In genomic region chr2:141455877-141456276, GRCh38 we compare ENCODE assay signal across 2 cellular contexts.
TF ChIP-seq lines count a peak whose summit lies in the region.

No MANE protein-coding gene starts in this region.

TF ChIP-seq in SK-N-SH treated with all-trans-retinoic acid at 6 μM for 48 hours, 23 proteins besides CTCF, POLR2A, EP300 and RAD21:
- TF ChIP-seq TSHZ2 (CRISPR knock-in tag; IDR thresholded peaks at IDR 0.05) (no peak), POU6F1 (CRISPR knock-in tag; IDR thresholded peaks at IDR 0.05; ENCODE audit: borderline replicate concordance, low read depth) (no peak), ESRRG (CRISPR knock-in tag; IDR thresholded peaks at IDR 0.05) (no peak), ZNF8 (CRISPR knock-in tag; IDR thresholded peaks at IDR 0.05) (no peak), ZC3H10 (CRISPR knock-in tag; IDR thresholded peaks at IDR 0.05) (no peak), PPARA (CRISPR knock-in tag; IDR thresholded peaks at IDR 0.05; ENCODE audit: borderline replicate concordance) (no peak), OSR1 (CRISPR knock-in tag; IDR thresholded peaks at IDR 0.05) (no peak), GLIS3 (CRISPR knock-in tag; IDR thresholded peaks at IDR 0.05) (no peak), ZFP3 (CRISPR knock-in tag; IDR thresholded peaks at IDR 0.05) (no peak), CREB5 (CRISPR knock-in tag; IDR thresholded peaks at IDR 0.05; ENCODE audit: low read depth) (no peak), ZNF70 (CRISPR knock-in tag; IDR thresholded peaks at IDR 0.05) (no peak), RARB (CRISPR knock-in tag; IDR thresholded peaks at IDR 0.05) (no peak), CSDC2 (CRISPR knock-in tag; IDR thresholded peaks at IDR 0.05) (no peak), TOX (CRISPR knock-in tag; IDR thresholded peaks at IDR 0.05; ENCODE audit: borderline replicate concordance) (no peak), SNAI2 (CRISPR knock-in tag; IDR thresholded peaks at IDR 0.05) (no peak), ZNF565 (CRISPR knock-in tag; conservative IDR thresholded peaks at IDR 0.05; ENCODE audit: low read depth) (no peak), CSRNP3 (CRISPR knock-in tag; IDR thresholded peaks at IDR 0.05) (no peak), BACH2 (CRISPR knock-in tag; IDR thresholded peaks at IDR 0.05; ENCODE audit: borderline replicate concordance) (no peak)
- TF ChIP-seq, protein P1, sequence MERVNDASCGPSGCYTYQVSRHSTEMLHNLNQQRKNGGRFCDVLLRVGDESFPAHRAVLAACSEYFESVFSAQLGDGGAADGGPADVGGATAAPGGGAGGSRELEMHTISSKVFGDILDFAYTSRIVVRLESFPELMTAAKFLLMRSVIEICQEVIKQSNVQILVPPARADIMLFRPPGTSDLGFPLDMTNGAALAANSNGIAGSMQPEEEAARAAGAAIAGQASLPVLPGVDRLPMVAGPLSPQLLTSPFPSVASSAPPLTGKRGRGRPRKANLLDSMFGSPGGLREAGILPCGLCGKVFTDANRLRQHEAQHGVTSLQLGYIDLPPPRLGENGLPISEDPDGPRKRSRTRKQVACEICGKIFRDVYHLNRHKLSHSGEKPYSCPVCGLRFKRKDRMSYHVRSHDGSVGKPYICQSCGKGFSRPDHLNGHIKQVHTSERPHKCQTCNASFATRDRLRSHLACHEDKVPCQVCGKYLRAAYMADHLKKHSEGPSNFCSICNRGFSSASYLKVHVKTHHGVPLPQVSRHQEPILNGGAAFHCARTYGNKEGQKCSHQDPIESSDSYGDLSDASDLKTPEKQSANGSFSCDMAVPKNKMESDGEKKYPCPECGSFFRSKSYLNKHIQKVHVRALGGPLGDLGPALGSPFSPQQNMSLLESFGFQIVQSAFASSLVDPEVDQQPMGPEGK (CRISPR knock-in tag; IDR thresholded peaks at IDR 0.05; ENCODE audit: borderline replicate concordance) = no peak
TF ChIP-seq in SK-N-SH treated with all-trans-retinoic acid at 6 μM for 48 hours: peak in this region for 0.

TF ChIP-seq in HepG2, 621 proteins besides CTCF, POLR2A, EP300 and RAD21 (continued from another document):
- no peak for TF ChIP-seq ZNF503 (CRISPR knock-in tag; IDR thresholded peaks at IDR 0.05)
- no peak for TF ChIP-seq ZSCAN9 (CRISPR knock-in tag; IDR thresholded peaks at IDR 0.05; ENCODE audit: borderline replicate concordance)
- TF ChIP-seq RFX3 (CRISPR knock-in tag; IDR thresholded peaks at IDR 0.05) = no peak
- TF ChIP-seq TFDP1 (CRISPR knock-in tag; IDR thresholded peaks at IDR 0.05; ENCODE audit: borderline replicate concordance) = no peak
- TF ChIP-seq SP4 (CRISPR knock-in tag; IDR thresholded peaks at IDR 0.05) = no peak
- no peak for TF ChIP-seq PLSCR1 (CRISPR knock-in tag; IDR thresholded peaks at IDR 0.05; ENCODE audit: borderline replicate concordance)
- no peak for TF ChIP-seq NFAT5 (CRISPR knock-in tag; IDR thresholded peaks at IDR 0.05)
- no peak for TF ChIP-seq ZNF33B (CRISPR knock-in tag; IDR thresholded peaks at IDR 0.05)
- no peak for TF ChIP-seq ZNF326 (CRISPR knock-in tag; IDR thresholded peaks at IDR 0.05; ENCODE audit: borderline replicate concordance)
- no peak for TF ChIP-seq ZNF792 (CRISPR knock-in tag; IDR thresholded peaks at IDR 0.05)
- TF ChIP-seq, protein P2, sequence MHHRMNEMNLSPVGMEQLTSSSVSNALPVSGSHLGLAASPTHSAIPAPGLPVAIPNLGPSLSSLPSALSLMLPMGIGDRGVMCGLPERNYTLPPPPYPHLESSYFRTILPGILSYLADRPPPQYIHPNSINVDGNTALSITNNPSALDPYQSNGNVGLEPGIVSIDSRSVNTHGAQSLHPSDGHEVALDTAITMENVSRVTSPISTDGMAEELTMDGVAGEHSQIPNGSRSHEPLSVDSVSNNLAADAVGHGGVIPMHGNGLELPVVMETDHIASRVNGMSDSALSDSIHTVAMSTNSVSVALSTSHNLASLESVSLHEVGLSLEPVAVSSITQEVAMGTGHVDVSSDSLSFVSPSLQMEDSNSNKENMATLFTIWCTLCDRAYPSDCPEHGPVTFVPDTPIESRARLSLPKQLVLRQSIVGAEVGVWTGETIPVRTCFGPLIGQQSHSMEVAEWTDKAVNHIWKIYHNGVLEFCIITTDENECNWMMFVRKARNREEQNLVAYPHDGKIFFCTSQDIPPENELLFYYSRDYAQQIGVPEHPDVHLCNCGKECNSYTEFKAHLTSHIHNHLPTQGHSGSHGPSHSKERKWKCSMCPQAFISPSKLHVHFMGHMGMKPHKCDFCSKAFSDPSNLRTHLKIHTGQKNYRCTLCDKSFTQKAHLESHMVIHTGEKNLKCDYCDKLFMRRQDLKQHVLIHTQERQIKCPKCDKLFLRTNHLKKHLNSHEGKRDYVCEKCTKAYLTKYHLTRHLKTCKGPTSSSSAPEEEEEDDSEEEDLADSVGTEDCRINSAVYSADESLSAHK (CRISPR knock-in tag; IDR thresholded peaks at IDR 0.05; ENCODE audit: borderline replicate concordance) = no peak
- no peak for TF ChIP-seq MIXL1 (CRISPR knock-in tag; IDR thresholded peaks at IDR 0.05)
- no peak for TF ChIP-seq ZBTB1 (CRISPR knock-in tag; IDR thresholded peaks at IDR 0.05; ENCODE audit: borderline replicate concordance)
- TF ChIP-seq, protein P3, sequence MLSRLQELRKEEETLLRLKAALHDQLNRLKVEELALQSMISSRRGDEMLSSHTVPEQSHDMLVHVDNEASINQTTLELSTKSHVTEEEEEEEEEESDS (CRISPR knock-in tag; IDR thresholded peaks at IDR 0.05; ENCODE audit: borderline replicate concordance) = no peak
- TF ChIP-seq RAD51 (IDR thresholded peaks at IDR 0.05; ENCODE audit: borderline replicate concordance) = no peak
